In genomic region chr7:144019457-144019856, GRCh38 we compare ENCODE assay signal across 12 cellular contexts. TPM values are rescaled to one million over a fixed set of nuclear protein-coding genes. Genes with fewer than 3 reads are reported as not detected.
DNase-seq lines count a peak whose midpoint lies in the region; ATAC-seq and TF ChIP-seq lines count a peak whose summit lies in the region.
"Had no signal": no experiment of that assay in that cellular context is flagged by ENCODE, and none has a peak within 500 bp of the region (broad histone marks: within the 10 kb centered on the region; RNA-seq: fewer than 3 reads in every experiment).

No MANE protein-coding gene starts in this region.

- H3K9me3 Mint-ChIP-seq in osteocyte (ENCODE audit: unreplicated experiment): no peaks in the 10 kb centered on the region
- H3K9me3 Mint-ChIP-seq: dendritic cell treated with granulocyte-macrophage colony-stimulating factor and Interleukin-4, amounts not matched to agents 40 ng/mL and 50 ng/mL, for 4 days had no signal

- peak overlapping the region; percentile 54 for H3K27ac Mint-ChIP-seq in osteocyte (ENCODE audit: unreplicated experiment)
- H3K27ac Mint-ChIP-seq: dendritic cell treated with granulocyte-macrophage colony-stimulating factor and Interleukin-4, amounts not matched to agents 40 ng/mL and 50 ng/mL, for 4 days had no signal

- TF ChIP-seq CTCF in PC-9 (conservative IDR thresholded peaks at IDR 0.05): no peak
- no peak for TF ChIP-seq CTCF in fibroblast of pulmonary artery (IDR thresholded peaks at IDR 0.05; ENCODE audit: low read length, missing control alignments)
- TF ChIP-seq CTCF in osteocyte (IDR thresholded peaks at IDR 0.05): no peak

- DNase-seq in EL: peak; percentile 85
- DNase-seq in PC-9: peak; percentile 12 to 66
- peak; percentile 98 for DNase-seq in fibroblast of pulmonary artery (ENCODE audit: low read depth)
- DNase-seq in osteocyte (ENCODE audit: extremely low spot score, unreplicated experiment): no peak
- DNase-seq in cerebellum (ENCODE audit: low spot score): no peak
- no peak for DNase-seq in ACHN
- DNase-seq in germinal center (ENCODE audit: low spot score): no peak
- DNase-seq: DMS53, NCI-H1417 had no signal

- intact Hi-C loops in PC-9 (cut with micrococcal nuclease; ENCODE audit: unreplicated experiment): no loop called here

- H3K4me3 Mint-ChIP-seq in osteocyte (ENCODE audit: unreplicated experiment): no peak overlapping the region
- H3K4me3 Mint-ChIP-seq: dendritic cell treated with granulocyte-macrophage colony-stimulating factor and Interleukin-4, amounts not matched to agents 40 ng/mL and 50 ng/mL, for 4 days had no signal

- H3K36me3 Mint-ChIP-seq in osteocyte (ENCODE audit: unreplicated experiment): no peaks in the 10 kb centered on the region

- no peaks in the 10 kb centered on the region for H4K20me1 ChIP-seq in PC-9 (ENCODE audit: insufficient read depth)

- H3K27me3 Mint-ChIP-seq in osteocyte (ENCODE audit: unreplicated experiment): no peaks in the 10 kb centered on the region
- H3K27me3 Mint-ChIP-seq: dendritic cell treated with granulocyte-macrophage colony-stimulating factor and Interleukin-4, amounts not matched to agents 40 ng/mL and 50 ng/mL, for 4 days had no signal

- H3K79me2 ChIP-seq in PC-9 (ENCODE audit: low read depth): no peaks in the 10 kb centered on the region

- H3K4me1 ChIP-seq in PC-9 (replicated peaks; ENCODE audit: insufficient read depth): no peaks in the 10 kb centered on the region

- POLR2A ChIA-PET in PC-9 (lab: Charles Lee; ENCODE audit: unreplicated experiment): no interaction called here

- no peaks in the 10 kb centered on the region for H3K9me3 ChIP-seq in PC-9 (ENCODE audit: insufficient read depth, low read depth)

- no peak overlapping the region for H3K27ac ChIP-seq in PC-9
- H3K27ac ChIP-seq: RWPE1 had no signal

- CTCF ChIA-PET in PC-9 (lab: Charles Lee): no interaction called here

- no peaks in the 10 kb centered on the region for H3K36me3 ChIP-seq in PC-9 (ENCODE audit: low read depth)

- H3K4me2 ChIP-seq in PC-9: no peak overlapping the region

- no peaks in the 10 kb centered on the region; the same call in 1 of the 2 replicates for H3K9me2 ChIP-seq in PC-9 (ENCODE audit: insufficient read depth)

- ATAC-seq in GM19467 (IDR thresholded peaks at IDR 0.05; ENCODE audit: unreplicated experiment): no peak

- in situ Hi-C loops in ACHN (cut with HindIII; ENCODE audit: low pct_ligation_motif_present, low pct_unique_long_range_greater_than_20kb, low sequenced_read_pairs): no loop called here

- H3K4me3 ChIP-seq in PC-9 (no peak overlapping the region), fibroblast of pulmonary artery (replicated peaks; ENCODE audit: low read depth, low read length) (no peak overlapping the region)

- no peaks in the 10 kb centered on the region for H3F3A ChIP-seq in PC-9 (ENCODE audit: insufficient read depth, low read depth)

- H3K27me3 ChIP-seq in PC-9 (ENCODE audit: insufficient read depth, low read depth): no peaks in the 10 kb centered on the region

- no peak overlapping the region for H2AFZ ChIP-seq in PC-9

- H3K4me1 Mint-ChIP-seq in osteocyte (ENCODE audit: unreplicated experiment): peaks cover 13% of the 10 kb centered on the region

- BruUV-seq in PC-9 (replicated peaks; lab: Mats Ljungman, UMichigan): no TSS peak

RNA-seq across cellular contexts. Expression of gene OR6B1, which starts 19.3 kb away (rescaled TPM):
- total RNA-seq in PC-9 (2021) (not detected in 2 replicates), osteocyte (not detected in 2 replicates), cerebellum (not detected)

RNA-seq across cellular contexts. Expression of gene OR2A5, which starts 29.3 kb away (rescaled TPM):
- not detected in 2 replicates for total RNA-seq in PC-9 (2021)
- total RNA-seq in osteocyte: not detected in 2 replicates
- not detected for total RNA-seq in cerebellum

RNA-seq across cellular contexts. Expression of gene OR2A25, which starts 50.2 kb away (rescaled TPM):
- total RNA-seq in PC-9 (2021) (not detected in 2 replicates), osteocyte (not detected in 2 replicates), cerebellum (not detected)

Comparison
In these comparisons a context has a peak if more than half of its experiments do, and no peak if none do; other contexts are left out.
1. DNase-seq: peak in EL (single experiment), PC-9 (2 of 2) and fibroblast of pulmonary artery (single experiment); none in osteocyte (single experiment), cerebellum (single experiment), ACHN (single experiment) and germinal center (single experiment).